1 cellular context compared by ENCODE assay signal in the genomic region with DNA sequence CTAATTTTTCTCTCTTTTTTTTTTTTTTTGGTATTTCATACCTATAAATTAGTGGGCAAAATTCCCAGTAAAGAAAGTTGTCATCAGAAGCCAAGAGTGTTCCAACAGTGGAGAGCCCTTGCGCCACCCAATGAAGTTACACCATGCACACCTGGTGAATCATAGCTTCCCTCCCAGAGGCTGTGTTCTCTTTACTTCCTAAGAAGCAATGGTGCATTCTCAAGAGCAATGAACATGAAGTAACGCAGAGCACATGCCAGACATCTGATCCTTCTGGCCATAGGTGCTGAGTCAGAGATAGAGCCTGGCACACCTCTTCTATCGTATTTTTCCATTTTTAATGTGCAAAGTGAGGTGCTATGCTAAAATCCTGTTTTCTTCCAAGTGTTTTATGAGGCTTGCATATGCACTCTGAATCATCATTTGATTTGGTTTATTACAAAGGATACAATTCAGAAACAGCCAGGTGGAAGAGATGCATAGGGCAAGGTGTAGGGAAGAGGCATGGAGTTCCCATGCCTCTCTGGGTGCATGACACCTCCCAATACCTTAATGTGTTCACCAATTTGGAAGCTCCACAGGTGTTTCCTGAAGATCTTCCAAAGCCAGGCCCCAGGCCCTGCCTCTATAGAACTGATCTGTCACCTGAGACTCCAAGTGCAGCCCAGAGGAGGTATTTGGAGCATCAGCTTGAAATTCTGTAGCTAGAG.
TF ChIP-seq lines count a peak whose summit lies in the region.

No MANE protein-coding gene starts in this region.

TF ChIP-seq in A549, 52 proteins besides CTCF, POLR2A, EP300 and RAD21 (continued from another document):
- TF ChIP-seq BCL3 (IDR thresholded peaks at IDR 0.05): no peak
